In genomic region chr4:7103031-7103598, GRCh38 we compare ENCODE assay signal across 8 cellular contexts. TPM values are rescaled to one million over a fixed set of nuclear protein-coding genes. Genes with fewer than 3 reads are reported as not detected.
DNase-seq lines count a peak whose midpoint lies in the region; ATAC-seq and TF ChIP-seq lines count a peak whose summit lies in the region.

No MANE protein-coding gene starts in this region.

- peaks cover 0 to 4% (median 0%) of the 10 kb centered on the region in 5 donors for H3K27me3 Mint-ChIP-seq in naive thymus-derived CD8-positive, alpha-beta T cell
- H3K27me3 Mint-ChIP-seq in stimulated activated memory B cell treated with anti-CD40 and anti-IgM and Interleukin-4, amounts not matched to agents 10 μg/mL and 1 μg/mL and 100 μg/mL, for 72 hours, result no peaks in the 10 kb centered on the region

- no peaks in the 10 kb centered on the region for H3K9me3 ChIP-seq in fibroblast of lung (ENCODE audit: control insufficient read depth, insufficient read depth, low read depth, low read length)

- peak overlapping the region; percentile 98 for H3K4me2 ChIP-seq in fibroblast of lung (ENCODE audit: extremely low read depth, insufficient read depth, low read length)

- H3K4me3 Mint-ChIP-seq in naive thymus-derived CD8-positive, alpha-beta T cell, result peak overlapping the region; percentile 86 to 95 (median 90)
- peak overlapping the region; percentile 97 for H3K4me3 Mint-ChIP-seq in stimulated activated memory B cell treated with anti-CD40 and anti-IgM and Interleukin-4, amounts not matched to agents 10 μg/mL and 1 μg/mL and 100 μg/mL, for 72 hours

- H3K79me2 ChIP-seq in fibroblast of lung (ENCODE audit: control insufficient read depth, insufficient read depth, low read length), result no peaks in the 10 kb centered on the region

- no peaks in the 10 kb centered on the region for H3K9me3 Mint-ChIP-seq in naive thymus-derived CD8-positive, alpha-beta T cell
- H3K9me3 Mint-ChIP-seq in stimulated activated memory B cell treated with anti-CD40 and anti-IgM and Interleukin-4, amounts not matched to agents 10 μg/mL and 1 μg/mL and 100 μg/mL, for 72 hours, result no peaks in the 10 kb centered on the region

- H3K27me3 ChIP-seq in fibroblast of lung (ENCODE audit: control insufficient read depth, insufficient read depth, low read length), result peaks cover 2% of the 10 kb centered on the region

- no peaks in the 10 kb centered on the region for H3K36me3 Mint-ChIP-seq in naive thymus-derived CD8-positive, alpha-beta T cell
- H3K36me3 Mint-ChIP-seq in stimulated activated memory B cell treated with anti-CD40 and anti-IgM and Interleukin-4, amounts not matched to agents 10 μg/mL and 1 μg/mL and 100 μg/mL, for 72 hours, result no peaks in the 10 kb centered on the region

- peak overlapping the region; percentile 73 to 81 (median 78) for H3K4me3 ChIP-seq in fibroblast of lung (replicated peaks in 1 of 4; ENCODE audit: control extremely low read depth in 1 of 4, insufficient read depth in 1 of 4, low read depth in 3 of 4, low read length in 4 of 4)

- H4K20me1 ChIP-seq in fibroblast of lung (ENCODE audit: control insufficient read depth, extremely low read depth, insufficient read depth, low read length), result no peaks in the 10 kb centered on the region

- peak overlapping the region; percentile 62 for H3K9ac ChIP-seq in fibroblast of lung (ENCODE audit: insufficient read depth, low read length)

- no peak for TF ChIP-seq CTCF in fibroblast of lung (conservative IDR thresholded peaks at IDR 0.05 in 1 of 2, IDR thresholded peaks at IDR 0.05 in 1 of 2; ENCODE audit: low read depth in 1 of 2, low read length in 2 of 2)

- peak overlapping the region; percentile 43 for H3K27ac ChIP-seq in fibroblast of lung (ENCODE audit: insufficient read depth, low read length)

- peak overlapping the region; percentile 65 to 95 (median 82) for H3K27ac Mint-ChIP-seq in naive thymus-derived CD8-positive, alpha-beta T cell
- H3K27ac Mint-ChIP-seq in stimulated activated memory B cell treated with anti-CD40 and anti-IgM and Interleukin-4, amounts not matched to agents 10 μg/mL and 1 μg/mL and 100 μg/mL, for 72 hours, result peak overlapping the region; percentile 75

- H3K4me1 ChIP-seq in fibroblast of lung (ENCODE audit: control insufficient read depth, extremely low read depth, insufficient read depth, low read length), result peaks cover 11% of the 10 kb centered on the region

- H3K4me1 Mint-ChIP-seq in naive thymus-derived CD8-positive, alpha-beta T cell, result peaks cover 11 to 26% (median 22%) of the 10 kb centered on the region in 4 donors
- peaks cover 27% of the 10 kb centered on the region for H3K4me1 Mint-ChIP-seq in stimulated activated memory B cell treated with anti-CD40 and anti-IgM and Interleukin-4, amounts not matched to agents 10 μg/mL and 1 μg/mL and 100 μg/mL, for 72 hours

- POLR2A ChIA-PET in naive thymus-derived CD8-positive, alpha-beta T cell (lab: Charles Lee), result interaction anchor here (0.5 to 2.0 kb wide), 3 partner anchors 32 to 483 kb away, joined by 3 to 7 read pairs (median 4); partner anchors contain the start of gene GRPEL1

- ATAC-seq in GM19468 (IDR thresholded peaks at IDR 0.05; ENCODE audit: extremely low read depth, unreplicated experiment), result peak; percentile 55
- peak; percentile 85 to 86 for ATAC-seq in naive thymus-derived CD8-positive, alpha-beta T cell
- ATAC-seq in stimulated activated memory B cell treated with anti-CD40 and anti-IgM and Interleukin-4, amounts not matched to agents 10 μg/mL and 1 μg/mL and 100 μg/mL, for 72 hours, result peak; percentile 94

- H3K36me3 ChIP-seq in fibroblast of lung (ENCODE audit: control insufficient read depth, insufficient read depth, low read length), result no peaks in the 10 kb centered on the region

- peak overlapping the region; percentile 93 for H2AFZ ChIP-seq in fibroblast of lung (ENCODE audit: low read length)

- DNase-seq in COLO829 (ENCODE audit: low spot score), result peak; percentile 93
- DNase-seq in HPDE6-E6E7 (ENCODE audit: extremely low spot score), result peak; percentile 85
- DNase-seq in OCI-M2 (lab: John Stamatoyannopoulos, UW; ENCODE audit: unreplicated experiment), result peak; percentile 15
- peak; percentile 87 to 91 for DNase-seq in activated T-cell treated with anti-CD3 and anti-CD28 coated beads, Interleukin-2, amount 50 U/mL, for 48 hours
- DNase-seq in fibroblast of lung (ENCODE audit: low read depth in 2 of 2), result peak; percentile 60 to 64
- DNase-seq in naive thymus-derived CD8-positive, alpha-beta T cell, result peak; percentile 64 to 84 (median 74)

RNA-seq across cellular contexts. Expression of gene GRPEL1, which starts 35.3 kb away (rescaled TPM):
- 16.3 and 20.8 TPM in 2 replicates for total RNA-seq in fibroblast of lung
- polyA plus RNA-seq in fibroblast of lung, result 42.7 and 49.1 TPM in 2 replicates
- 39.1 and 45.2 TPM in 2 replicates for polyA plus RNA-seq in fibroblast of lung (2012)
- polyA minus RNA-seq in fibroblast of lung (ENCODE audit: low replicate concordance), result 6.6 and 6.7 TPM in 2 replicates
- total RNA-seq in naive thymus-derived CD8-positive, alpha-beta T cell, result 10 to 100 TPM; 37.8 to 39.7 TPM
- polyA plus RNA-seq in naive thymus-derived CD8-positive, alpha-beta T cell, result 10 to 100 TPM; 31.4 to 47.6 (median 36.3) TPM

RNA-seq across cellular contexts. Expression of gene TADA2B, which starts 59.9 kb away (rescaled TPM):
- total RNA-seq in fibroblast of lung, result 10.0 and 12.6 TPM in 2 replicates
- 8.0 and 8.5 TPM in 2 replicates for polyA plus RNA-seq in fibroblast of lung
- polyA plus RNA-seq in fibroblast of lung (2012), result 11.4 and 12.8 TPM in 2 replicates
- 8.7 and 10.4 TPM in 2 replicates for polyA minus RNA-seq in fibroblast of lung (ENCODE audit: low replicate concordance)
- 10 to 100 TPM; 50.5 to 55.2 TPM for total RNA-seq in naive thymus-derived CD8-positive, alpha-beta T cell
- polyA plus RNA-seq in naive thymus-derived CD8-positive, alpha-beta T cell, result 1 to 10 TPM; 2.6 to 4.8 (median 4.5) TPM

Comparison
In these comparisons a context has a peak if more than half of its experiments do, and no peak if none do; other contexts are left out.
1. Peak in every context shown above with its lines: DNase-seq, ATAC-seq, H3K4me3 ChIP-seq and H3K27ac ChIP-seq.
2. DNase-seq: peak in every context shown above with its lines; median percentile 93 in COLO829; 89 in activated T-cell treated with anti-CD3 and anti-CD28 coated beads, Interleukin-2, amount 50 U/mL, for 48 hours; 85 in HPDE6-E6E7; 74 in naive thymus-derived CD8-positive, alpha-beta T cell; 62 in fibroblast of lung; 15 in OCI-M2.